ENCODE assay signal across 1 cellular context in genomic region chr3:191634902-191635301, GRCh38.
TF ChIP-seq lines count a peak whose summit lies in the region.

No MANE protein-coding gene starts in this region.

TF ChIP-seq in GM23338, 12 proteins besides CTCF, POLR2A, EP300 and RAD21 (continued from another document):
- TF ChIP-seq ETS1 (IDR thresholded peaks at IDR 0.05) (no peak), STAT1 (IDR thresholded peaks at IDR 0.05; ENCODE audit: unreplicated experiment) (no peak), POLR2AphosphoS5 (IDR thresholded peaks at IDR 0.05; ENCODE audit: low read depth) (no peak), REST (IDR thresholded peaks at IDR 0.05; ENCODE audit: unreplicated experiment) (no peak)
